Comparison of ENCODE assay signal across 9 cellular contexts in the genomic region with DNA sequence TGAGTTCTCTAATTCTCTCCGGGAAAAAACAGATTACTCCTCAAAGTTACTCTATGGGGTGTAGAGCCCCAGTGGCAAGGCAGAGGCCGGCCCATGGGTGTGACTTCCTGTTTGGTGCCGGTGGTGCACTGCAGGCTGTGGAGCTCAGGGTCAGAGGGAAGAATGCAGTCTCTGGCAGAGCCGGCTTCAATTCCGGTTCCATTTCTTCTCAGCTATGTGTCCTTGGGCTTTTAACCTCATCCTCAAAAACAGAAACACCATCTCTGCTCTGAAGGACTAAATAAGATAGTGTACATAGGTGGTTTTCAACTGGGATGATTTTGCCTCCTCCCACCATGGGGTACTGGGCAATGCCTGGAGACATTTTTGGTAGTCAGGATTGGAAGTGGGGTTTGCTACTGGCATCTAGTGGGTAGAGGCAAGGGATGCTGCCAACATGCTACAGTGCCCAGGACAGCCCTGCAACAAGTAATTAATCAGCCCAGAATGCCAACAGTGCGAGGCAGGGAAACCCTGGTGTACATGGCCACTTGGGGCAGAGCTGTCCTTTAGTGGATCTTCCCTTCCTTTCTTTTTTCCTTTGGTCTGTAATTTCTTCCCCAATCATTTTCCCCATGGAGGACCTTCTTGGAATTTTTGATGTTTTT.
DNase-seq lines count a peak whose midpoint lies in the region; ATAC-seq and TF ChIP-seq lines count a peak whose summit lies in the region.
"Had no signal": no experiment of that assay in that cellular context is flagged by ENCODE, and none has a peak within 500 bp of the region (broad histone marks: within the 10 kb centered on the region; RNA-seq: fewer than 3 reads in every experiment).

No MANE protein-coding gene starts in this region.

- H3K9me3 ChIP-seq in heart right ventricle = peaks cover 0 to 6% (median 0%) of the 10 kb centered on the region in 11 donors

- intact Hi-C loops in heart right ventricle (cut with DNase I) (no loop called here), dorsolateral prefrontal cortex (cut with DNase I) (no loop called here)

- H3K79me2 ChIP-seq in ACC112 (ENCODE audit: control insufficient read depth, insufficient read depth, low read length, unreplicated experiment) = no peaks in the 10 kb centered on the region

- H3K9me3 Mint-ChIP-seq in type B pancreatic cell = no peaks in the 10 kb centered on the region

- H3K4me3 ChIP-seq in ACC112 (ENCODE audit: low read depth, low read length) (peak overlapping the region; percentile 16; the same call in 1 of the 2 replicates), heart right ventricle (no peak overlapping the region), dorsolateral prefrontal cortex (no peak overlapping the region)
- H3K4me3 ChIP-seq: K562 had no signal

- H3K4me3 Mint-ChIP-seq in type B pancreatic cell = no peak overlapping the region

- H3K27ac Mint-ChIP-seq in type B pancreatic cell = no peak overlapping the region

- H3K36me3 ChIP-seq in ACC112 (ENCODE audit: insufficient read depth, low read length) = no peaks in the 10 kb centered on the region
- no peaks in the 10 kb centered on the region for H3K36me3 ChIP-seq in heart right ventricle

- POLR2A ChIA-PET in RWPE1 (lab: Yijun Ruan, JAX; ENCODE audit: low non-redundant PET) = no interaction called here

- H3K27me3 ChIP-seq in ACC112 (ENCODE audit: insufficient read depth, low read length) (peaks cover 30% of the 10 kb centered on the region), heart right ventricle (peaks cover 0 to 19% (median 5%) of the 10 kb centered on the region in 7 donors), dorsolateral prefrontal cortex (peaks cover 0 to 27% (median 2%) of the 10 kb centered on the region in 45 donors)

- H3K27ac ChIP-seq in ACC112 (ENCODE audit: low read depth, low read length) = peak overlapping the region; percentile 37
- H3K27ac ChIP-seq in RWPE1 = peak overlapping the region; percentile 41; the same call in 1 of the 2 replicates
- H3K27ac ChIP-seq in heart right ventricle = no peak overlapping the region
- H3K27ac ChIP-seq in dorsolateral prefrontal cortex = no peak overlapping the region

- H3K4me1 ChIP-seq in ACC112 (ENCODE audit: control insufficient read depth, insufficient read depth, low read length, unreplicated experiment) (peaks cover 16% of the 10 kb centered on the region), heart right ventricle (peaks cover 0 to 9% (median 0%) of the 10 kb centered on the region in 9 donors)

- ATAC-seq in GM21360 (IDR thresholded peaks at IDR 0.05; ENCODE audit: unreplicated experiment) (peak; percentile 57), heart right ventricle (peak in 6 of 8 donors; percentile 44 to 74 (median 64))
- ATAC-seq: K562 had no signal

- H3K36me3 Mint-ChIP-seq in type B pancreatic cell = no peaks in the 10 kb centered on the region

- no peaks in the 10 kb centered on the region for H3K4me1 Mint-ChIP-seq in type B pancreatic cell (ENCODE audit: unreplicated experiment)

- H2AFZ ChIP-seq in ACC112 (ENCODE audit: low read length, unreplicated experiment) = peak overlapping the region; percentile 84

- DNase-seq in RWPE1 (ENCODE audit: low spot score) (no peak), heart right ventricle (peak in 1 of 2 donors; percentile 36), dedifferentiated amniotic fluid mesenchymal stem cell (ENCODE audit: extremely low spot score) (no peak), dorsolateral prefrontal cortex (no peak), type B pancreatic cell (ENCODE audit: extremely low spot score, unreplicated experiment) (no peak)
- no peak for DNase-seq in activated CD8-positive, alpha-beta memory T cell treated with anti-CD3 and anti-CD28 coated beads, Interleukin-2, amount 50 U/mL, for 48 hours

- WGBS in heart right ventricle, 2 donors = 38 to 51% methylated on average over 6 of the region's 6 CpGs

- H3K27me3 Mint-ChIP-seq in type B pancreatic cell = peaks cover 3% of the 10 kb centered on the region

- CTCF ChIA-PET in RWPE1 (lab: Yijun Ruan, JAX) = interaction anchor here (0.6 kb wide), 1 partner anchor 291 kb away, joined by 3 read pairs; no protein-coding TSS in a partner anchor

- TF ChIP-seq CTCF in RWPE1 (conservative IDR thresholded peaks at IDR 0.05; ENCODE audit: low read depth) (no peak), heart right ventricle (IDR thresholded peaks at IDR 0.05) (no peak), dorsolateral prefrontal cortex (IDR thresholded peaks at IDR 0.05 in 54 of 56, conservative IDR thresholded peaks at IDR 0.05 in 2 of 56; ENCODE audit: low read depth in 1 of 56, partially characterized antibody in 56 of 56) (no peak), type B pancreatic cell (conservative IDR thresholded peaks at IDR 0.05) (no peak)

Comparison
In these comparisons a context has a peak if more than half of its experiments do, and no peak if none do; other contexts are left out.
1. H3K27ac ChIP-seq: peak in ACC112 (single experiment) and RWPE1 (single experiment); none in heart right ventricle (0 of 10) and dorsolateral prefrontal cortex (0 of 59).